ENCODE assay signal across 9 cellular contexts in the genomic region with DNA sequence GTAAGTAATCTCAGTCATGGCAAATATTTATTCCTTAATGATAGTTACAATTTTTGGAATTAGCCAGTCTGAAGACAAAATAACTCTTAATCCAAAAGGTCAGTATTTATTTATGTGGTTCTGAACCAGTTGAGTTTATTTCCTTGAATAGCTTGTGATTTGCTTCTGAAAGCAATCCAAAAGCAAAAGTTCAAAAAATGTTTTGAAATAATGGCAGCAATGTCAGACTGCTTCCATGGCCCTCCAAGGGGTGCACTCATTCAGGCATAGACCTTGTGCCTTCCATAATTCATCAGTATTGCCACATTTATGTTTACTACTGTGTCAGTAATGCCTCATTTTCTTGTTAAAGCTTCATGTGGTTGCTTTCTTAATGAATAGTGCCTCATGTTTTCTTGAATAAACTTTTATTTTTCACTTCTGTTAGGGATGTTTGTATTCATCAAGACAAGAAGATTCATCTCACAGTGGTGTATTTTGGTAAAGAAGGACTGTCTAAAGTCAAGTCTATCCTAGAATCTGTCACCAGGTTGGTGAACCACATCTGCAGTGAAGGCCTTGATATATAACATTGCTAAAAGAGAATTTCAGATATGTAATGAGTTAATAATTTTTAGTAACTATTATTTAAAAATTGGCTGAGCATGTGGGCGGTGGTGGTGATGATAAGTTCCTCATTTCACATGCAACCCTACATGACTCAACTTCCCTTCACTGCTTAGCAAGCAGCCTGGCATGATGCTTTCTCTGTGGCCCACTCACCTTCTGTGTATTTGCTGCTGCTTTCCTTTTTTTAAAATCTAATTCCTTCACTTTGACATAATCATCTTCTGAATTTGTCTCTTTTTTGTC. TPM values are rescaled to one million over a fixed set of nuclear protein-coding genes. Genes with fewer than 3 reads are reported as not detected.
A peak's percentile ranks its signal among the peaks of the same experiment; 100 is the strongest.
DNase-seq lines count a peak whose midpoint lies in the region; ATAC-seq lines count a peak whose summit lies in the region.
"Had no signal": no experiment of that assay in that cellular context is flagged by ENCODE, and none has a peak within 500 bp of the region (broad histone marks: within the 10 kb centered on the region; RNA-seq: fewer than 3 reads in every experiment).

No MANE protein-coding gene starts in this region.

- no peaks in the 10 kb centered on the region for H3K27me3 Mint-ChIP-seq in activated CD8-positive, alpha-beta memory T cell treated with anti-CD3 and anti-CD28 coated beads, Interleukin-2, amount 10 ng/mL, durations not matched to agents 7 days and 5 days
- H3K27me3 Mint-ChIP-seq in activated naive CD8-positive, alpha-beta T cell: no peaks in the 10 kb centered on the region

- H3K4me3 ChIP-seq in skeletal muscle satellite cell (ENCODE audit: low read length): peak overlapping the region; percentile 16

- H3K9me3 ChIP-seq in skeletal muscle satellite cell (replicated peaks; ENCODE audit: low read length): no peaks in the 10 kb centered on the region

- peaks cover 66% of the 10 kb centered on the region for H3K4me1 Mint-ChIP-seq in activated CD8-positive, alpha-beta memory T cell treated with anti-CD3 and anti-CD28 coated beads, Interleukin-2, amount 10 ng/mL, durations not matched to agents 7 days and 5 days
- H3K4me1 Mint-ChIP-seq in activated naive CD8-positive, alpha-beta T cell (ENCODE audit: low read depth): peaks cover 67% of the 10 kb centered on the region

- peaks cover 39% of the 10 kb centered on the region for H3K36me3 ChIP-seq in skeletal muscle satellite cell (ENCODE audit: insufficient read depth, low read length)

- peak overlapping the region; percentile 69 for H3K27ac Mint-ChIP-seq in activated CD8-positive, alpha-beta memory T cell treated with anti-CD3 and anti-CD28 coated beads, Interleukin-2, amount 10 ng/mL, durations not matched to agents 7 days and 5 days
- H3K27ac Mint-ChIP-seq in activated naive CD8-positive, alpha-beta T cell: peak overlapping the region; percentile 93

- peak overlapping the region; percentile 54 for H3K9ac ChIP-seq in skeletal muscle satellite cell (ENCODE audit: low read depth, low read length)

- peak overlapping the region; percentile 50 for H3K4me2 ChIP-seq in skeletal muscle satellite cell (ENCODE audit: low read length)

- H3K36me3 Mint-ChIP-seq in activated CD8-positive, alpha-beta memory T cell treated with anti-CD3 and anti-CD28 coated beads, Interleukin-2, amount 10 ng/mL, durations not matched to agents 7 days and 5 days: peaks cover 58% of the 10 kb centered on the region
- peaks cover 23% of the 10 kb centered on the region for H3K36me3 Mint-ChIP-seq in activated naive CD8-positive, alpha-beta T cell

- H3K9me3 Mint-ChIP-seq in activated CD8-positive, alpha-beta memory T cell treated with anti-CD3 and anti-CD28 coated beads, Interleukin-2, amount 10 ng/mL, durations not matched to agents 7 days and 5 days (ENCODE audit: low read depth): no peaks in the 10 kb centered on the region
- no peaks in the 10 kb centered on the region for H3K9me3 Mint-ChIP-seq in activated naive CD8-positive, alpha-beta T cell (ENCODE audit: low read depth)

- CTCF ChIA-PET in activated CD8-positive, alpha-beta memory T cell treated with anti-CD3 and anti-CD28 coated beads, Interleukin-2, amount 10 ng/mL, durations not matched to agents 7 days and 5 days (lab: Charles Lee): interaction anchor here (0.6 kb wide), 1 partner anchor 39 kb away, joined by 3 read pairs; no protein-coding TSS in a partner anchor

- no peaks in the 10 kb centered on the region for H3K27me3 ChIP-seq in skeletal muscle satellite cell (ENCODE audit: control insufficient read depth, insufficient read depth, low read length)

- no peak for DNase-seq in activated CD8-positive, alpha-beta memory T cell treated with anti-CD3 and anti-CD28 coated beads, Interleukin-2, amount 10 ng/mL, durations not matched to agents 7 days and 5 days
- DNase-seq in activated CD8-positive, alpha-beta memory T cell treated with anti-CD3 and anti-CD28 coated beads, Interleukin-2, amount 50 U/mL, for 4 hours: no peak
- DNase-seq in SHP77 (lab: John Stamatoyannopoulos, UW) (no peak), ACHN (no peak)
- no peak for DNase-seq in activated CD8-positive, alpha-beta memory T cell treated with anti-CD3 and anti-CD28 coated beads for 24 hours
- DNase-seq: DND-41 had no signal

- peak; percentile 66 for ATAC-seq in activated CD8-positive, alpha-beta memory T cell treated with anti-CD3 and anti-CD28 coated beads, Interleukin-2, amount 10 ng/mL, durations not matched to agents 7 days and 5 days
- ATAC-seq in HG03442 (IDR thresholded peaks at IDR 0.05; ENCODE audit: unreplicated experiment): peak; percentile 64

- peaks cover 57% of the 10 kb centered on the region for H3K4me1 ChIP-seq in skeletal muscle satellite cell (ENCODE audit: control insufficient read depth, insufficient read depth, low read length)

- H3K4me3 Mint-ChIP-seq in activated CD8-positive, alpha-beta memory T cell treated with anti-CD3 and anti-CD28 coated beads, Interleukin-2, amount 10 ng/mL, durations not matched to agents 7 days and 5 days: no peak overlapping the region
- peak overlapping the region; percentile 44 for H3K4me3 Mint-ChIP-seq in activated naive CD8-positive, alpha-beta T cell

- in situ Hi-C loops in ACHN (cut with HindIII; ENCODE audit: low pct_ligation_motif_present, low pct_unique_long_range_greater_than_20kb, low sequenced_read_pairs): no loop called here

RNA-seq across cellular contexts. Expression of a gene that starts 22.0 kb away (rescaled TPM):
- total RNA-seq in activated CD8-positive, alpha-beta memory T cell treated with anti-CD3 and anti-CD28 coated beads, Interleukin-2, amount 10 ng/mL, durations not matched to agents 7 days and 5 days: 10 to 100 TPM; 38.0 to 39.7 TPM
- 14.7 and 14.9 TPM in 2 replicates for total RNA-seq in skeletal muscle satellite cell (2012; rRNA removed)
